Comparison of ENCODE assay signal across 8 cellular contexts in the genomic region with DNA sequence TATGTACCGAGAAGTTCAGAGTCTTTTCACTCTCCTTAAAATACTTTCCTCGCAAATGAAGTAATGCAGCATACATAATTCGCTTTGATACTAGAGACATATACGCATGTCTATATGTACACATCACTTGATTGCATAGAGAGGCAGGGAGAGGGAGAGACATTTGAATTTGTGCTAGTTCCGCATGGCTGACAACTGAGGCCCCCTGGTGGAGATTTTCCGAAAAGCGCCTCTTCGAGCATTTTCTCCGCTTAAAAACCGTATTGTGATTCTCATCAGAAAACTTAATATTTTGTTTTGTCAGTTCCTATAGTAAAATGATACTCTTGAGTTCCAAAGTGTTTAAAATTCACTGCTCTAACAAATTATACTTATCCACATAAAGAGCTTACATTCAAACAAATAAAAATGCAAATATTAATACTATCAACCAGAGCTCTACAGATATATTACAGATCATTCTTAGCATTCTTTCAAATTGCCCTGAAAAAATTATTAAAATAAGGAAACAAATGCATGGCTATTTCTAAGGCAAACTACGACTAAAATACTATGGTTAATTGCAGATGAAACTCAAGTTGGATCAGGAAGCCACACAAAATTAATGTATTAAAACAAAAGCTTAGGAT. TPM values are rescaled to one million over a fixed set of nuclear protein-coding genes. Genes with fewer than 3 reads are reported as not detected.
A peak's percentile ranks its signal among the peaks of the same experiment; 100 is the strongest.
DNase-seq lines count a peak whose midpoint lies in the region; ATAC-seq, FAIRE-seq and TF ChIP-seq lines count a peak whose summit lies in the region.

No MANE protein-coding gene starts in this region.

- SMC1A ChIA-PET in GM12878 (lab: Charles Lee; ENCODE audit: uncharacterized antibody, unreplicated experiment) = interaction anchor here (0.7 to 3.1 kb wide), 13 partner anchors 10 to 1154 kb away, joined by 3 to 30 read pairs (median 4); a partner anchor contains a TSS

- H3K4me3 ChIP-seq in MM.1S (ENCODE audit: low read length) (no peak overlapping the region), GM12878 (no peak overlapping the region)

- H3K27ac ChIP-seq in MM.1S (ENCODE audit: low read length) (no peak overlapping the region), GM12878 (ENCODE audit: control insufficient read depth, insufficient read depth) (no peak overlapping the region)

- intact Hi-C loops in GM12878 (cut with micrococcal nuclease; ENCODE audit: unreplicated experiment) = loop anchor here (1.0 kb wide), 2 partner anchors 12 to 1154 kb away; no protein-coding TSS in a partner anchor

- no peaks in the 10 kb centered on the region for H4K20me1 ChIP-seq in MM.1S (ENCODE audit: insufficient read depth, low read length)
- no peaks in the 10 kb centered on the region for H4K20me1 ChIP-seq in GM12878 (ENCODE audit: control insufficient read depth, insufficient read depth)

- no peaks in the 10 kb centered on the region for H3K9me2 ChIP-seq in MM.1S (replicated peaks; ENCODE audit: insufficient read depth, low read length)

- H3F3A ChIP-seq in MM.1S (ENCODE audit: insufficient read depth, low read length) = no peaks in the 10 kb centered on the region

- ATAC-seq in GM12878 = peak; percentile 63
- ATAC-seq in GM18873 (IDR thresholded peaks at IDR 0.05; ENCODE audit: low FRiP score, unreplicated experiment) = no peak
- no peak for ATAC-seq in HG02763 (IDR thresholded peaks at IDR 0.05; ENCODE audit: unreplicated experiment)

- no peak for TF ChIP-seq EP300 in GM12878 (IDR thresholded peaks at IDR 0.05; ENCODE audit: borderline replicate concordance in 1 of 2, control insufficient read depth in 1 of 2, low read depth in 2 of 2, low read length in 2 of 2)

- DNase-seq in Daoy (ENCODE audit: low read depth) = peak; percentile 37
- DNase-seq in MM.1S = peak; percentile 64
- peak; percentile 24 for DNase-seq in T1000 (lab: John Stamatoyannopoulos, UW)
- no peak for DNase-seq in GM12878 (ENCODE audit: low read depth, low spot score)
- DNase-seq in inferior parietal cortex (ENCODE audit: extremely low spot score) = peak; percentile 91
- peak; percentile 60 to 66 for DNase-seq in stimulated activated CD4-positive, alpha-beta T cell treated with anti-CD3 and anti-CD28 coated beads, Interleukin-1b, Interleukin-23, amount 100 ng/mL, for 4 hours (ENCODE audit: low read depth in 2 of 2)

- TF ChIP-seq RAD21 in GM12878 (IDR thresholded peaks at IDR 0.05; ENCODE audit: insufficient read depth, low read depth, low read length) = peak; percentile 50; the same call in 1 of the 2 replicates

- peak; percentile 73 for FAIRE-seq in GM12878 (lab: Jason Lieb, UNC)

- RAD21 ChIA-PET in GM12878 (lab: Charles Lee; ENCODE audit: unreplicated experiment) = interaction anchor here (0.8 to 3.6 kb wide), 5 partner anchors 12 to 1153 kb away, joined by 3 to 14 read pairs (median 5); no protein-coding TSS in a partner anchor

- H3K9ac ChIP-seq in MM.1S (ENCODE audit: low read length) = no peak overlapping the region
- H3K9ac ChIP-seq in GM12878 (ENCODE audit: control insufficient read depth, insufficient read depth, low read length) = no peak overlapping the region

- H3K79me2 ChIP-seq in MM.1S (ENCODE audit: low read length) (no peaks in the 10 kb centered on the region), GM12878 (ENCODE audit: control insufficient read depth, insufficient read depth, low read length) (no peaks in the 10 kb centered on the region)

- in situ Hi-C loops in GM12878 (cut with MboI) = loop anchor here (10.0 kb wide), 1 partner anchor 1155 kb away; no protein-coding TSS in a partner anchor

- H2AFZ ChIP-seq in MM.1S (ENCODE audit: low read length) (no peak overlapping the region), GM12878 (ENCODE audit: control insufficient read depth, low read depth, low read length) (no peak overlapping the region)

- H3K36me3 ChIP-seq in MM.1S (replicated peaks; ENCODE audit: insufficient read depth, low read length) = no peaks in the 10 kb centered on the region
- no peaks in the 10 kb centered on the region for H3K36me3 ChIP-seq in GM12878 (ENCODE audit: control insufficient read depth in 2 of 2, insufficient read depth in 2 of 2, low read length in 1 of 2)

- POLR2A ChIA-PET in GM12878 (lab: Charles Lee) = no interaction called here

- CTCF ChIA-PET in GM12878 (lab: Yijun Ruan, JAX) = interaction anchor here (0.6 to 6.2 kb wide), 45 partner anchors 8 to 1154 kb away, joined by 3 to 85 read pairs (median 4); a partner anchor contains a TSS

- H3K4me1 ChIP-seq in MM.1S (ENCODE audit: low read length) = no peaks in the 10 kb centered on the region
- H3K4me1 ChIP-seq in GM12878 (ENCODE audit: control insufficient read depth, insufficient read depth, low read length) = no peaks in the 10 kb centered on the region

- H3K9me3 ChIP-seq in MM.1S (replicated peaks; ENCODE audit: insufficient read depth, low read length) (no peaks in the 10 kb centered on the region), GM12878 (replicated peaks; ENCODE audit: control insufficient read depth, insufficient read depth, low read length) (no peaks in the 10 kb centered on the region)

- BruUV-seq in GM12878 (replicated peaks; lab: Mats Ljungman, UMichigan) = no TSS peak

- WGBS in GM12878 (ENCODE audit: insufficient coverage, insufficient replicate concordance, low lambda C conversion rate, missing lambda C conversion rate) = 14% methylated on average over 11 of the region's 11 CpGs

- TF ChIP-seq POLR2A in GM12878 (IDR thresholded peaks at IDR 0.05; ENCODE audit: low read depth, low read length) = no peak

- H3K4me2 ChIP-seq in MM.1S (ENCODE audit: low read depth, low read length) (no peak overlapping the region), GM12878 (ENCODE audit: control insufficient read depth, insufficient read depth) (no peak overlapping the region)

- TF ChIP-seq CTCF in MM.1S (IDR thresholded peaks at IDR 0.05; ENCODE audit: low read length) (peak; percentile 78), GM12878 (IDR thresholded peaks at IDR 0.05 in 2 of 3, conservative IDR thresholded peaks at IDR 0.05 in 1 of 3; ENCODE audit: control insufficient read depth in 2 of 3, extremely low read depth in 1 of 3, insufficient read depth in 1 of 3, low read depth in 3 of 3, low read length in 3 of 3) (peak; percentile 68 to 75 (median 69))

- no peaks in the 10 kb centered on the region for H3K27me3 ChIP-seq in MM.1S (replicated peaks; ENCODE audit: insufficient read depth, low read length)
- peaks cover 4 to 7% of the 10 kb centered on the region in 2 experiments; a peak in 3 of 4 replicates for H3K27me3 ChIP-seq in GM12878 (replicated peaks in 1 of 2; ENCODE audit: control insufficient read depth in 2 of 2, insufficient read depth in 2 of 2, low read length in 1 of 2)

RNA-seq across cellular contexts. Expression of a gene that starts 0.6 kb away (rescaled TPM):
- 0.34 and 0.39 TPM in 2 replicates for total RNA-seq in Daoy (2014; rRNA removed; shearing (Covaris generic))
- 0.07 and 0.08 TPM in 2 replicates for total RNA-seq in GM12878 (2013; cell fraction: nucleolus; rRNA removed)
- total RNA-seq in GM12878 (2014; rRNA removed) = under 0.01 TPM in 2 replicates
- 0.04 and 0.09 TPM in 2 replicates for total RNA-seq in GM12878 (2014; rRNA removed; fragmentation: Illumina TruSeq; extraction: Trizol)
- total RNA-seq in GM12878 (2021) = 0.05 TPM in 2 replicates
- not detected for polyA plus RNA-seq in GM12878 (2011; ENCODE audit: low read depth)
- 0.05 and 0.06 TPM in 2 replicates for polyA plus RNA-seq in GM12878 (2011; rRNA removed)
- polyA plus RNA-seq in GM12878 (2011; cell fraction: cytosol; rRNA removed) = 0.03 and 0.04 TPM in 2 replicates
- polyA plus RNA-seq in GM12878 (2011; cell fraction: nucleus; rRNA removed) = 0.15 TPM in 2 replicates
- 0.07 TPM in 2 replicates for polyA plus RNA-seq in GM12878 (2012)
- 0.06 and 0.11 TPM in 2 replicates for polyA plus RNA-seq in GM12878 (2014; fragmentation: Illumina TruSeq; extraction: Trizol)
- under 1 TPM; under 0.01 to 0.05 TPM for polyA plus RNA-seq in GM12878 (2014; fragmentation: Nextera tagmentation; extraction: Ambion mirVana)
- polyA plus RNA-seq in GM12878 (2014; rRNA removed) = 0.03 and 0.09 TPM in 2 replicates
- under 1 TPM in 1 of 2 experiments, not detected in 1; 0.09 TPM for polyA plus RNA-seq in GM12878 (2016; fragmentation: Nextera tagmentation; extraction: Ambion mirVana)
- polyA minus RNA-seq in GM12878 (2011; rRNA and poly(A)+ RNA removed) = 0.05 TPM in 1 of 2 replicates, not detected in the other
- polyA minus RNA-seq in GM12878 (2011; cell fraction: cytosol; rRNA and poly(A)+ RNA removed) = not detected in 2 replicates
- 0.10 TPM in 1 of 2 replicates, not detected in the other for polyA minus RNA-seq in GM12878 (2011; cell fraction: nucleus; rRNA and poly(A)+ RNA removed)

RNA-seq across cellular contexts. Expression of a gene that starts 15.1 kb away (rescaled TPM):
- 92.2 and 92.7 TPM in 2 replicates for total RNA-seq in Daoy (2014; rRNA removed; shearing (Covaris generic))
- 21.8 and 24.7 TPM in 2 replicates for total RNA-seq in GM12878 (2013; cell fraction: nucleolus; rRNA removed)
- total RNA-seq in GM12878 (2014; rRNA removed) = 26.2 and 29.6 TPM in 2 replicates
- total RNA-seq in GM12878 (2014; rRNA removed; fragmentation: Illumina TruSeq; extraction: Trizol) = 23.1 and 23.5 TPM in 2 replicates
- 24.9 and 25.1 TPM in 2 replicates for total RNA-seq in GM12878 (2021)
- polyA plus RNA-seq in GM12878 (2011; ENCODE audit: low read depth) = 8.4 TPM
- 25.0 and 30.5 TPM in 2 replicates for polyA plus RNA-seq in GM12878 (2011; rRNA removed)
- 39.8 and 46.6 TPM in 2 replicates for polyA plus RNA-seq in GM12878 (2011; cell fraction: cytosol; rRNA removed)
- polyA plus RNA-seq in GM12878 (2011; cell fraction: nucleus; rRNA removed) = 40.1 and 56.2 TPM in 2 replicates
- 19.7 TPM in 2 replicates for polyA plus RNA-seq in GM12878 (2012)
- 17.8 and 30.2 TPM in 2 replicates for polyA plus RNA-seq in GM12878 (2014; fragmentation: Illumina TruSeq; extraction: Trizol)
- polyA plus RNA-seq in GM12878 (2014; fragmentation: Nextera tagmentation; extraction: Ambion mirVana) = 10 to 100 TPM in 1 of 2 experiments, 1 to 10 TPM in 1; 9.3 to 13.6 TPM
- 28.2 and 29.8 TPM in 2 replicates for polyA plus RNA-seq in GM12878 (2014; rRNA removed)
- 10 to 100 TPM; 13.1 to 14.2 TPM for polyA plus RNA-seq in GM12878 (2016; fragmentation: Nextera tagmentation; extraction: Ambion mirVana)
- polyA minus RNA-seq in GM12878 (2011; rRNA and poly(A)+ RNA removed) = 21.8 and 30.3 TPM in 2 replicates
- 7.9 and 9.1 TPM in 2 replicates for polyA minus RNA-seq in GM12878 (2011; cell fraction: cytosol; rRNA and poly(A)+ RNA removed)
- polyA minus RNA-seq in GM12878 (2011; cell fraction: nucleus; rRNA and poly(A)+ RNA removed) = 17.0 and 27.7 TPM in 2 replicates
